ENCODE assay signal across 1 cellular context in genomic region chr9:127628644-127629467, GRCh38.
TF ChIP-seq lines count a peak whose summit lies in the region.

No MANE protein-coding gene starts in this region.

TF ChIP-seq in HepG2, 621 proteins besides CTCF, POLR2A, EP300 and RAD21 (continued from another document):
- TF ChIP-seq ARID5B (CRISPR knock-in tag; IDR thresholded peaks at IDR 0.05), result no peak
- no peak for TF ChIP-seq ZNF468 (CRISPR knock-in tag; IDR thresholded peaks at IDR 0.05)
- no peak for TF ChIP-seq MIER3 (CRISPR knock-in tag; IDR thresholded peaks at IDR 0.05; ENCODE audit: borderline replicate concordance)
- no peak for TF ChIP-seq ZNF20 (CRISPR knock-in tag; IDR thresholded peaks at IDR 0.05)
- no peak for TF ChIP-seq ZNF788 (CRISPR knock-in tag; IDR thresholded peaks at IDR 0.05; ENCODE audit: borderline replicate concordance)
- no peak for TF ChIP-seq MNT (IDR thresholded peaks at IDR 0.05)
